In the genomic region with DNA sequence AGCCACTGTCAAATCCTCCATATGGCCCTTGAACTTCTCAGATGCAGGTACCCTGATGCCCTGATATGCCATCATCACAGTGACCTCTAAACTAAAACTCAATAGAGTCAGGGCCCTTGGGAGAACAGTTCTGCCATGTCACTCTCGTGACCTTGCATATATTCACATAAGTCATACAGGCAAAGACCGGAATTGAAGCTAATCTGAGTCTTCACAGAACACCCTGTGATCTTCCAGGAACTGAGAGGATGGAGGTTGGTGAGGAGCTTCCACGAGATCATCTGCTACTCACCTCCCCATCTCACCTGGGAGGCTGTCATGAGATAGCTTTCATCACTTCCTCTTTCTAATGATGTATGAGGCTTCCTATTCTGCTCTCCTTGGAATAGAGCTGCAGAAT, we compare ENCODE assay signal across 22 cellular contexts.
DNase-seq lines count a peak whose midpoint lies in the region; ATAC-seq and TF ChIP-seq lines count a peak whose summit lies in the region.
"Had no signal": no experiment of that assay in that cellular context is flagged by ENCODE, and none has a peak within 500 bp of the region (broad histone marks: within the 10 kb centered on the region; RNA-seq: fewer than 3 reads in every experiment).

No MANE protein-coding gene starts in this region.

- ATAC-seq in activated CD4-positive, alpha-beta T cell treated with anti-CD3 and anti-CD28 coated beads for 36 hours: no peak
- ATAC-seq in HG03175 (IDR thresholded peaks at IDR 0.05; ENCODE audit: unreplicated experiment): peak; percentile 65
- peak; percentile 52 for ATAC-seq in activated B cell treated with CpG ODN at 0.5 μM for 24 hours (ENCODE audit: low read depth)
- ATAC-seq: activated T-cell treated with anti-CD3 and anti-CD28 coated beads, Interleukin-2, amount 50 U/mL, for 4 hours; HCT116 had no signal

- in situ Hi-C loops in transverse colon (cut with MboI; ENCODE audit: low pct_ligation_motif_present in 1 of 4, low pct_unique_long_range_greater_than_20kb in 1 of 4, low sequenced_read_pairs in 3 of 4): no loop called here

- intact Hi-C loops in activated CD4-positive, alpha-beta T cell treated with anti-CD3 and anti-CD28 coated beads for 36 hours (cut with DNase I, micrococcal nuclease): no loop called here
- intact Hi-C loops in activated CD4-positive, alpha-beta T cell treated with anti-CD3 and anti-CD28 coated beads, Interleukin-2, amount 10 ng/mL, durations not matched to agents 24 days and 14 days (cut with micrococcal nuclease): no loop called here
- intact Hi-C loops in activated B cell treated with CpG ODN at 0.5 μM for 24 hours (cut with micrococcal nuclease): no loop called here
- intact Hi-C loops in uterus (cut with DNase I; ENCODE audit: low total_unique reads): no loop called here
- intact Hi-C loops in transverse colon (cut with DNase I; ENCODE audit: low total_unique reads): no loop called here

- no peak for TF ChIP-seq POLR2A in uterus (IDR thresholded peaks at IDR 0.05)
- TF ChIP-seq POLR2A in tibial nerve (IDR thresholded peaks at IDR 0.05): no peak
- no peak for TF ChIP-seq POLR2A in transverse colon (IDR thresholded peaks at IDR 0.05)

- TF ChIP-seq CTCF in activated B cell treated with CpG ODN at 0.5 μM for 24 hours (IDR thresholded peaks at IDR 0.05) (no peak), uterus (IDR thresholded peaks at IDR 0.05) (no peak), tibial nerve (IDR thresholded peaks at IDR 0.05) (no peak), transverse colon (IDR thresholded peaks at IDR 0.05) (no peak)

- peaks cover 4% of the 10 kb centered on the region for H3K4me1 Mint-ChIP-seq in activated CD4-positive, alpha-beta T cell treated with anti-CD3 and anti-CD28 coated beads for 36 hours
- peaks cover 10% of the 10 kb centered on the region for H3K4me1 Mint-ChIP-seq in activated CD4-positive, alpha-beta T cell treated with anti-CD3 and anti-CD28 coated beads, Interleukin-2, amount 10 ng/mL, durations not matched to agents 24 days and 14 days
- peaks cover 18% of the 10 kb centered on the region for H3K4me1 Mint-ChIP-seq in activated B cell treated with CpG ODN at 0.5 μM for 24 hours

- H3K36me3 Mint-ChIP-seq in activated CD4-positive, alpha-beta T cell treated with anti-CD3 and anti-CD28 coated beads for 36 hours (ENCODE audit: low read depth): peaks cover 13% of the 10 kb centered on the region
- peaks cover 16% of the 10 kb centered on the region for H3K36me3 Mint-ChIP-seq in activated CD4-positive, alpha-beta T cell treated with anti-CD3 and anti-CD28 coated beads, Interleukin-2, amount 10 ng/mL, durations not matched to agents 24 days and 14 days (ENCODE audit: low read depth)
- H3K36me3 Mint-ChIP-seq in activated B cell treated with CpG ODN at 0.5 μM for 24 hours (ENCODE audit: low read depth): no peaks in the 10 kb centered on the region

- no peaks in the 10 kb centered on the region for H3K9me3 Mint-ChIP-seq in activated CD4-positive, alpha-beta T cell treated with anti-CD3 and anti-CD28 coated beads for 36 hours (ENCODE audit: low read depth)
- H3K9me3 Mint-ChIP-seq in activated CD4-positive, alpha-beta T cell treated with anti-CD3 and anti-CD28 coated beads, Interleukin-2, amount 10 ng/mL, durations not matched to agents 24 days and 14 days: no peaks in the 10 kb centered on the region
- H3K9me3 Mint-ChIP-seq in activated B cell treated with CpG ODN at 0.5 μM for 24 hours: no peaks in the 10 kb centered on the region
- H3K9me3 Mint-ChIP-seq: activated T-cell treated with anti-CD3 and anti-CD28 coated beads, Interleukin-2, amount 50 U/mL, for 4 hours had no signal

- peak overlapping the region; percentile 67 to 86 for H3K27ac ChIP-seq in uterus
- H3K27ac ChIP-seq in tibial nerve: no peak overlapping the region
- peak overlapping the region in 1 of 4 donors; percentile 33 for H3K27ac ChIP-seq in transverse colon
- H3K27ac ChIP-seq: 22Rv1, C4-2B, neutrophil, Peyer's patch, sigmoid colon had no signal

- CTCF ChIA-PET in activated CD4-positive, alpha-beta T cell treated with anti-CD3 and anti-CD28 coated beads for 36 hours (lab: Charles Lee): no interaction called here
- CTCF ChIA-PET in activated B cell treated with CpG ODN at 0.5 μM for 24 hours (lab: Charles Lee): interaction anchor here (1.9 kb wide), 1 partner anchor 20 kb away, joined by 4 read pairs; no protein-coding TSS in a partner anchor

- no peak for DNase-seq in activated CD4-positive, alpha-beta T cell treated with anti-CD3 and anti-CD28 coated beads for 36 hours
- no peak for DNase-seq in activated CD4-positive, alpha-beta T cell treated with anti-CD3 and anti-CD28 coated beads, Interleukin-2, amount 10 ng/mL, durations not matched to agents 24 days and 14 days
- DNase-seq in activated B cell treated with CpG ODN at 0.5 μM for 24 hours (no peak), uterus (no peak), tibial nerve (ENCODE audit: low spot score in 2 of 2) (no peak), NCI-H2196 (lab: John Stamatoyannopoulos, UW; ENCODE audit: unreplicated experiment) (no peak), transverse colon (no peak)
- DNase-seq: activated CD4-positive, alpha-beta T cell treated with anti-CD3 and anti-CD28 coated beads for 4 hours; activated T-cell treated with anti-CD3 and anti-CD28 coated beads, Interleukin-2, amount 50 U/mL, for 4 hours; DMS79 treated with DMSO at 0.1 percent for 48 hours; KG1; NCI-H1694; NCI-H524; Peyer's patch; sigmoid colon; stimulated activated CD4-positive, alpha-beta T cell treated with anti-CD3 and anti-CD28 coated beads, Interleukin-4, amount 100 ng/mL, for 24 hours; T-helper 2 cell had no signal

- H3K27me3 Mint-ChIP-seq in activated CD4-positive, alpha-beta T cell treated with anti-CD3 and anti-CD28 coated beads for 36 hours: no peaks in the 10 kb centered on the region
- H3K27me3 Mint-ChIP-seq in activated CD4-positive, alpha-beta T cell treated with anti-CD3 and anti-CD28 coated beads, Interleukin-2, amount 10 ng/mL, durations not matched to agents 24 days and 14 days: no peaks in the 10 kb centered on the region
- no peaks in the 10 kb centered on the region for H3K27me3 Mint-ChIP-seq in activated B cell treated with CpG ODN at 0.5 μM for 24 hours

- H3K9me3 ChIP-seq in uterus (no peaks in the 10 kb centered on the region), tibial nerve (no peaks in the 10 kb centered on the region), transverse colon (no peaks in the 10 kb centered on the region)
- H3K9me3 ChIP-seq: neutrophil, Peyer's patch, sigmoid colon had no signal

- H3K4me3 ChIP-seq in uterus: no peak overlapping the region
- no peak overlapping the region for H3K4me3 ChIP-seq in tibial nerve
- H3K4me3 ChIP-seq in transverse colon: no peak overlapping the region
- H3K4me3 ChIP-seq: Peyer's patch, sigmoid colon had no signal

- no peaks in the 10 kb centered on the region for H3K4me1 ChIP-seq in uterus
- peaks cover 0 to 10% (median 5%) of the 10 kb centered on the region in 4 donors for H3K4me1 ChIP-seq in tibial nerve
- peaks cover 0 to 25% (median 3%) of the 10 kb centered on the region in 4 donors for H3K4me1 ChIP-seq in transverse colon
- H3K4me1 ChIP-seq: Peyer's patch had no signal

- TF ChIP-seq EP300 in tibial nerve (IDR thresholded peaks at IDR 0.05) (no peak), transverse colon (IDR thresholded peaks at IDR 0.05; ENCODE audit: low read depth) (no peak)

- H3K4me3 Mint-ChIP-seq in activated CD4-positive, alpha-beta T cell treated with anti-CD3 and anti-CD28 coated beads for 36 hours: no peak overlapping the region
- no peak overlapping the region for H3K4me3 Mint-ChIP-seq in activated CD4-positive, alpha-beta T cell treated with anti-CD3 and anti-CD28 coated beads, Interleukin-2, amount 10 ng/mL, durations not matched to agents 24 days and 14 days
- no peak overlapping the region for H3K4me3 Mint-ChIP-seq in activated B cell treated with CpG ODN at 0.5 μM for 24 hours
- H3K4me3 Mint-ChIP-seq: activated T-cell treated with anti-CD3 and anti-CD28 coated beads, Interleukin-2, amount 50 U/mL, for 4 hours had no signal

- POLR2A ChIA-PET in activated CD4-positive, alpha-beta T cell treated with anti-CD3 and anti-CD28 coated beads for 36 hours (lab: Charles Lee): no interaction called here
- POLR2A ChIA-PET in activated B cell treated with CpG ODN at 0.5 μM for 24 hours (lab: Charles Lee): no interaction called here

- H3K27me3 ChIP-seq in uterus (no peaks in the 10 kb centered on the region), tibial nerve (no peaks in the 10 kb centered on the region), transverse colon (no peaks in the 10 kb centered on the region)
- H3K27me3 ChIP-seq: Peyer's patch, sigmoid colon had no signal

- H3K36me3 ChIP-seq in uterus: no peaks in the 10 kb centered on the region
- H3K36me3 ChIP-seq in tibial nerve: peaks cover 0 to 24% (median 0%) of the 10 kb centered on the region in 3 donors
- H3K36me3 ChIP-seq in transverse colon: no peaks in the 10 kb centered on the region
- H3K36me3 ChIP-seq: neutrophil, Peyer's patch, sigmoid colon had no signal

- WGBS in tibial nerve, 2 donors: 93 to 94% methylated on average over 3 of the region's 3 CpGs
- 74 to 88% methylated on average over 3 of the region's 3 CpGs for WGBS in transverse colon (ENCODE audit: low coverage in 1 of 2), 2 donors

- peak overlapping the region; percentile 17 for H3K27ac Mint-ChIP-seq in activated CD4-positive, alpha-beta T cell treated with anti-CD3 and anti-CD28 coated beads for 36 hours
- no peak overlapping the region for H3K27ac Mint-ChIP-seq in activated CD4-positive, alpha-beta T cell treated with anti-CD3 and anti-CD28 coated beads, Interleukin-2, amount 10 ng/mL, durations not matched to agents 24 days and 14 days
- peak overlapping the region; percentile 19 for H3K27ac Mint-ChIP-seq in activated B cell treated with CpG ODN at 0.5 μM for 24 hours

Comparison
In these comparisons a context has a peak if more than half of its experiments do, and no peak if none do; other contexts are left out.
1. H3K27ac ChIP-seq: peak in uterus (2 of 2); none in tibial nerve (0 of 4).